8 cellular contexts compared by ENCODE assay signal in the genomic region with DNA sequence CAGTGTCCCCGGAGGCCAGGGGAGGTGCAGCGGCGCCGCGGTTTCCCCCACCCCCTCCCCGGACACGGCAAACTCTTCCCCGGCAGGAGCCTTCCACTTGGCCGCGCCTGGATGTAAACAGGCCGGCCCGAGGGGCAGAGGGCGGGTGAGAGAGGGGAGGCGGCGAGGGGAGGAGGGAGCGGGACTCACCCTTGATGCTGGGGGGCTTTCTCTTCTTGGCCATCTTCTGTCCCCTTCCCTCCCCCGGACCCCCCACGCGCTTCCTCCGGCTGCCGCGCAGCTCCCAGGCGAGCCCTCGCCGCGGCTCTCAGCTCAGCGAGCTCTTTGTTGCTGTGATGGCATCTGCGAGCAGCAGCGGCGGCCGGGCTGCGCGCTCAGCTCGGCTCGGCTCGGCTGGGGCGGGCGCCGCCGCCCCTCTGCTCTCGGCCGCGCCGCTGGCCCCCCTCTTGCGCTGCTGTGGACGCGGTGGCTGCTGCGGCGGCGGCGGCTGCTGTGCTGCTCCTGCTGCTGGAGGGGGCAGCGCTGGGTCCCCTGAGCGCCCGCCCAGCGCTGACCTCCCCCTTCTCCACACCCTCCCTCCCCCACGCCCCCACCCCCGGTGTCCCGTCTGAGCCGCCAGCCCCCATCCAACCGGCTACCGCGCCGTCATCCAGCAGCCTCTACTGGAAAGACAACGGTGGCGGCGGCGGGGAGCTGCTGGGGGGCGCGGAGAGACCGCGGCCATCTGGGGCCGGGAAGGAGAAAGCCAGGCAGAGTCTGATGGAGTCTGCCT.
DNase-seq lines count a peak whose midpoint lies in the region; ATAC-seq and TF ChIP-seq lines count a peak whose summit lies in the region.

No MANE protein-coding gene starts in this region.

- ATAC-seq in GM21381 (IDR thresholded peaks at IDR 0.05; ENCODE audit: unreplicated experiment), result no peak

- H3K27me3 Mint-ChIP-seq in activated T-cell treated with anti-CD3 and anti-CD28 coated beads, Interleukin-2, amount 50 U/mL, for 24 hours, result peaks cover 83% of the 10 kb centered on the region
- peaks cover 75% of the 10 kb centered on the region for H3K27me3 Mint-ChIP-seq in nephron (ENCODE audit: low read depth)

- no peak overlapping the region for H3K27ac Mint-ChIP-seq in activated T-cell treated with anti-CD3 and anti-CD28 coated beads, Interleukin-2, amount 50 U/mL, for 24 hours
- H3K27ac Mint-ChIP-seq in nephron, result peak overlapping the region in 1 of 3 experiments; percentile 68

- peaks cover 16% of the 10 kb centered on the region for H3K4me1 Mint-ChIP-seq in activated T-cell treated with anti-CD3 and anti-CD28 coated beads, Interleukin-2, amount 50 U/mL, for 24 hours (ENCODE audit: low read depth)
- peaks cover 22% of the 10 kb centered on the region for H3K4me1 Mint-ChIP-seq in nephron

- peak overlapping the region; percentile 67 for H3K4me3 Mint-ChIP-seq in activated T-cell treated with anti-CD3 and anti-CD28 coated beads, Interleukin-2, amount 50 U/mL, for 24 hours
- H3K4me3 Mint-ChIP-seq in nephron, result peak overlapping the region; percentile 79 to 92 (median 83)

- DNase-seq in stimulated activated CD4-positive, alpha-beta T cell treated with anti-CD3 and anti-CD28 coated beads, Interleukin-15, amount 100 ng/mL, for 24 hours, result peak; percentile 22
- no peak for DNase-seq in stimulated activated CD4-positive, alpha-beta T cell treated with anti-CD3 and anti-CD28 coated beads, Interleukin-2, amount 100 ng/mL, for 48 hours
- DNase-seq in HuH-7.5 (ENCODE audit: low spot score), result peak; percentile 40
- DNase-seq in activated T-cell treated with anti-CD3 and anti-CD28 coated beads, Interleukin-2, amount 50 U/mL, for 24 hours, result peak; percentile 39
- DNase-seq in fibroblast of peridontal ligament (ENCODE audit: extremely low read depth), result peak; percentile 15
- DNase-seq in SIG-M5 treated with dmso at 0.1 percent for 504 hours (lab: John Stamatoyannopoulos, UW; ENCODE audit: unreplicated experiment), result no peak

- no peak for TF ChIP-seq CTCF in nephron (IDR thresholded peaks at IDR 0.05; ENCODE audit: unreplicated experiment in 3 of 3)

- H3K9me3 Mint-ChIP-seq in activated T-cell treated with anti-CD3 and anti-CD28 coated beads, Interleukin-2, amount 50 U/mL, for 24 hours, result no peaks in the 10 kb centered on the region
- no peaks in the 10 kb centered on the region for H3K9me3 Mint-ChIP-seq in nephron

- no peaks in the 10 kb centered on the region for H3K36me3 Mint-ChIP-seq in activated T-cell treated with anti-CD3 and anti-CD28 coated beads, Interleukin-2, amount 50 U/mL, for 24 hours (ENCODE audit: low read depth)
- H3K36me3 Mint-ChIP-seq in nephron (ENCODE audit: low read depth), result no peaks in the 10 kb centered on the region

Comparison
In these comparisons a context has a peak if more than half of its experiments do, and no peak if none do; other contexts are left out.
1. DNase-seq: peak in stimulated activated CD4-positive, alpha-beta T cell treated with anti-CD3 and anti-CD28 coated beads, Interleukin-15, amount 100 ng/mL, for 24 hours (single experiment), HuH-7.5 (single experiment), activated T-cell treated with anti-CD3 and anti-CD28 coated beads, Interleukin-2, amount 50 U/mL, for 24 hours (single experiment) and fibroblast of peridontal ligament (single experiment); none in stimulated activated CD4-positive, alpha-beta T cell treated with anti-CD3 and anti-CD28 coated beads, Interleukin-2, amount 100 ng/mL, for 48 hours (0 of 2) and SIG-M5 treated with dmso at 0.1 percent for 504 hours (single experiment).